Comparison of ENCODE assay signal across 8 cellular contexts in genomic region chr22:39472570-39473556, GRCh38. TPM values are rescaled to one million over a fixed set of nuclear protein-coding genes. Genes with fewer than 3 reads are reported as not detected.
A peak's percentile ranks its signal among the peaks of the same experiment; 100 is the strongest.
DNase-seq lines count a peak whose midpoint lies in the region; ATAC-seq, FAIRE-seq and TF ChIP-seq lines count a peak whose summit lies in the region.

No MANE protein-coding gene starts in this region.

- H3K27ac ChIP-seq in HepG2 (ENCODE audit: extremely low read length, insufficient read depth, low read length) (no peak overlapping the region), right lobe of liver (no peak overlapping the region), mesendoderm (ENCODE audit: low read depth, low read length) (peak overlapping the region; percentile 34)

- FAIRE-seq in HepG2 (lab: Jason Lieb, UNC), result no peak

- in situ Hi-C loops in HepG2 (cut with HindIII; ENCODE audit: extremely low pct_ligation_motif_present, low pct_unique_long_range_greater_than_20kb), result no loop called here

- no peaks in the 10 kb centered on the region for H3K79me1 ChIP-seq in mesendoderm (ENCODE audit: low read length)

- H3K27ac Mint-ChIP-seq in activated B cell treated with CpG ODN at 0.5 μM for 24 hours, result peak overlapping the region; percentile 90

- peak overlapping the region; percentile 65 for H3K4me3 Mint-ChIP-seq in activated B cell treated with CpG ODN at 0.5 μM for 24 hours

- H3K18ac ChIP-seq in mesendoderm (ENCODE audit: low read length), result peak overlapping the region; percentile 35

- DNase-seq in HepG2 (ENCODE audit: low spot score) (no peak), right lobe of liver (no peak), activated B cell treated with CpG ODN at 0.5 μM for 24 hours (peak; percentile 32), mesendoderm (peak; percentile 73), NCI-H774 (lab: John Stamatoyannopoulos, UW) (no peak), omental fat pad (ENCODE audit: low spot score) (no peak)
- DNase-seq in activated CD8-positive, alpha-beta memory T cell treated with anti-CD3 and anti-CD28 coated beads, Interleukin-2, amount 50 U/mL, for 48 hours, result no peak

- H3K23ac ChIP-seq in mesendoderm (ENCODE audit: low read length), result no peak overlapping the region

- TF ChIP-seq RAD21 in HepG2 (CRISPR knock-in tag; IDR thresholded peaks at IDR 0.05), result no peak

- H2BK5ac ChIP-seq in mesendoderm (ENCODE audit: low read length), result peak overlapping the region; percentile 41

- H3K36me3 Mint-ChIP-seq in activated B cell treated with CpG ODN at 0.5 μM for 24 hours (ENCODE audit: low read depth), result peaks cover 17% of the 10 kb centered on the region

- H3K56ac ChIP-seq in mesendoderm (ENCODE audit: low read length), result peak overlapping the region; percentile 73

- H3K27me3 ChIP-seq in HepG2 (ENCODE audit: control insufficient read depth in 1 of 2, insufficient read depth in 2 of 2, low read length in 2 of 2) (peaks cover 1 to 21% of the 10 kb centered on the region in 2 experiments; a peak in 3 of 5 replicates), right lobe of liver (no peaks in the 10 kb centered on the region), mesendoderm (ENCODE audit: insufficient read depth, low read length, poor library complexity) (no peaks in the 10 kb centered on the region)

- H3K4me2 ChIP-seq in HepG2 (ENCODE audit: low read depth, low read length) (peak overlapping the region; percentile 91), mesendoderm (ENCODE audit: low read length) (no peak overlapping the region)

- no peaks in the 10 kb centered on the region for H3K27me3 Mint-ChIP-seq in activated B cell treated with CpG ODN at 0.5 μM for 24 hours

- no peak for TF ChIP-seq EP300 in HepG2 (IDR thresholded peaks at IDR 0.05; ENCODE audit: low read depth in 2 of 2, low read length in 2 of 2)
- no peak for TF ChIP-seq EP300 in HepG2 (CRISPR knock-in tag; IDR thresholded peaks at IDR 0.05; ENCODE audit: borderline replicate concordance)

- no peak overlapping the region for H3K9ac ChIP-seq in HepG2 (ENCODE audit: insufficient read depth, low read depth, low read length)
- H3K9ac ChIP-seq in mesendoderm (ENCODE audit: low read length), result peak overlapping the region; percentile 15

- no peak overlapping the region for H2AK5ac ChIP-seq in mesendoderm (ENCODE audit: low read length)

- no peak overlapping the region for H2BK15ac ChIP-seq in mesendoderm (replicated peaks; ENCODE audit: low read depth)

- CTCF ChIA-PET in HepG2 (lab: Yijun Ruan, JAX; ENCODE audit: low intra/inter-chr PET ratio, low total read pairs) (no interaction called here), activated B cell treated with CpG ODN at 0.5 μM for 24 hours (lab: Charles Lee) (interaction anchor here (0.9 to 2.2 kb wide), 4 partner anchors 21 to 42 kb away, joined by 3 to 9 read pairs (median 4); no protein-coding TSS in a partner anchor)

- H2BK120ac ChIP-seq in mesendoderm (ENCODE audit: low read depth, low read length), result no peak overlapping the region

- no peak overlapping the region for H4K8ac ChIP-seq in mesendoderm (ENCODE audit: low read depth, low read length)

- H3K9me3 ChIP-seq in HepG2 (ENCODE audit: low read length) (no peaks in the 10 kb centered on the region), right lobe of liver (no peaks in the 10 kb centered on the region)

- H3K4me3 ChIP-seq in HepG2 (replicated peaks in 1 of 3; ENCODE audit: insufficient read depth in 1 of 3, low read depth in 2 of 3, low read length in 3 of 3) (peak overlapping the region in 1 of 3 experiments; percentile 22; a peak in 1 of 6 replicates), right lobe of liver (no peak overlapping the region), mesendoderm (ENCODE audit: low read length) (no peak overlapping the region)

- POLR2A ChIA-PET in HepG2 (lab: Yijun Ruan, JAX), result interaction anchor here (0.8 to 1.7 kb wide), 4 partner anchors 21 to 571 kb away, joined by 3 to 6 read pairs (median 4); partner anchors contain the start of gene MIEF1
- POLR2A ChIA-PET in activated B cell treated with CpG ODN at 0.5 μM for 24 hours (lab: Charles Lee), result interaction anchor here (0.6 to 3.9 kb wide), 10 partner anchors 9 to 642 kb away, joined by 3 to 44 read pairs (median 5); partner anchors contain the start of genes ATF4, RPL3 and TAB1

- ATAC-seq in HepG2 (no peak), right lobe of liver (no peak), activated B cell treated with CpG ODN at 0.5 μM for 24 hours (ENCODE audit: low read depth) (peak; percentile 51), omental fat pad (ENCODE audit: low FRiP score) (no peak), GM19324 (IDR thresholded peaks at IDR 0.05; ENCODE audit: low FRiP score, unreplicated experiment) (no peak)

- no TSS peak for BruUV-seq in HepG2 (replicated peaks; lab: Mats Ljungman, UMichigan)

- H3K79me2 ChIP-seq in HepG2 (ENCODE audit: insufficient read depth, low read length), result no peaks in the 10 kb centered on the region
- no peaks in the 10 kb centered on the region for H3K79me2 ChIP-seq in mesendoderm (ENCODE audit: control insufficient read depth, insufficient read depth, low read length)

- peaks cover 60% of the 10 kb centered on the region for H3K4me1 Mint-ChIP-seq in activated B cell treated with CpG ODN at 0.5 μM for 24 hours

- no peak overlapping the region for H2AFZ ChIP-seq in HepG2 (ENCODE audit: low read length)

- no peak overlapping the region for H4K5ac ChIP-seq in mesendoderm (ENCODE audit: low read length)

- H3K4ac ChIP-seq in mesendoderm (ENCODE audit: low read depth, low read length), result no peak overlapping the region

- 25% methylated on average over 11 of the region's 19 CpGs for WGBS in HepG2 (ENCODE audit: low lambda C conversion rate)
- WGBS in right lobe of liver (ENCODE audit: insufficient coverage, low coverage, low lambda C conversion rate, missing lambda C conversion rate), result 65% methylated on average over 10 of the region's 19 CpGs
- WGBS in mesendoderm (ENCODE audit: extremely low coverage, insufficient coverage, low lambda C conversion rate), result no CpG with 5 or more reads among the region's 19 CpGs

- no peaks in the 10 kb centered on the region for H4K20me1 ChIP-seq in HepG2 (ENCODE audit: insufficient read depth, low read length)

- TF ChIP-seq CTCF in HepG2 (CRISPR knock-in tag; IDR thresholded peaks at IDR 0.05), result no peak
- TF ChIP-seq CTCF in right lobe of liver (IDR thresholded peaks at IDR 0.05), result no peak
- TF ChIP-seq CTCF in activated B cell treated with CpG ODN at 0.5 μM for 24 hours (IDR thresholded peaks at IDR 0.05), result no peak
- no peak for TF ChIP-seq CTCF in omental fat pad (IDR thresholded peaks at IDR 0.05)

- no peaks in the 10 kb centered on the region for H3K9me3 Mint-ChIP-seq in activated B cell treated with CpG ODN at 0.5 μM for 24 hours

- H3K4me1 ChIP-seq in HepG2 (ENCODE audit: insufficient read depth, low read length) (peaks cover 71% of the 10 kb centered on the region), right lobe of liver (peaks cover 0 to 11% (median 0%) of the 10 kb centered on the region in 4 donors), mesendoderm (ENCODE audit: control insufficient read depth, low read depth, low read length) (peaks cover 38% of the 10 kb centered on the region)

- intact Hi-C loops in HepG2 (cut with micrococcal nuclease; ENCODE audit: unreplicated experiment), result no loop called here
- intact Hi-C loops in right lobe of liver (cut with DNase I), result no loop called here
- intact Hi-C loops in activated B cell treated with CpG ODN at 0.5 μM for 24 hours (cut with micrococcal nuclease), result no loop called here

- TF ChIP-seq POLR2A in HepG2 (IDR thresholded peaks at IDR 0.05; ENCODE audit: insufficient read depth in 1 of 2, low read depth in 2 of 2, low read length in 2 of 2) (no peak), right lobe of liver (IDR thresholded peaks at IDR 0.05) (no peak)

- no peaks in the 10 kb centered on the region for H3K36me3 ChIP-seq in HepG2 (replicated peaks in 1 of 2; ENCODE audit: control insufficient read depth in 1 of 2, insufficient read depth in 2 of 2, low read length in 2 of 2)
- no peaks in the 10 kb centered on the region for H3K36me3 ChIP-seq in right lobe of liver
- no peaks in the 10 kb centered on the region for H3K36me3 ChIP-seq in mesendoderm (ENCODE audit: control insufficient read depth, insufficient read depth, low read length)

RNA-seq across cellular contexts. Expression of gene MGAT3, which starts 16.1 kb away (rescaled TPM):
- 0.15 TPM in 1 of 2 replicates, not detected in the other for total RNA-seq in HepG2 (2016; rRNA removed; fragmentation: Illumina TruSeq; extraction: Trizol)
- not detected in 2 replicates for total RNA-seq in HepG2 (2016; cell fraction: cytosol; rRNA removed; fragmentation: Illumina TruSeq; extraction: Trizol; ENCODE audit: low read depth)
- 0.02 TPM in 1 of 2 replicates, not detected in the other for total RNA-seq in HepG2 (2016; cell fraction: insoluble cytoplasmic fraction; rRNA removed; fragmentation: Illumina TruSeq; extraction: Trizol)
- not detected in 2 replicates for total RNA-seq in HepG2 (2016; cell fraction: membrane; rRNA removed; fragmentation: Illumina TruSeq; extraction: Trizol)
- total RNA-seq in HepG2 (2016; cell fraction: nucleus; rRNA removed; fragmentation: Illumina TruSeq; extraction: Trizol), result not detected in 2 replicates
- polyA plus RNA-seq in HepG2 (2011; rRNA removed), result 0.04 and 0.11 TPM in 2 replicates
- polyA plus RNA-seq in HepG2 (2011; cell fraction: cytosol; rRNA removed), result 0.03 and 0.11 TPM in 2 replicates
- polyA plus RNA-seq in HepG2 (2011; cell fraction: nucleus; rRNA removed), result 0.05 and 0.13 TPM in 2 replicates
- polyA plus RNA-seq in HepG2 (2012), result 0.08 and 0.09 TPM in 2 replicates
- polyA plus RNA-seq in HepG2 (2016; cell fraction: cytosol; fragmentation: Illumina TruSeq; extraction: Trizol; ENCODE audit: low read depth), result not detected in 2 replicates
- polyA plus RNA-seq in HepG2 (2016; cell fraction: insoluble cytoplasmic fraction; fragmentation: Illumina TruSeq; extraction: Trizol; ENCODE audit: low read depth), result not detected in 2 replicates
- polyA plus RNA-seq in HepG2 (2016; cell fraction: membrane; fragmentation: Illumina TruSeq; extraction: Trizol; ENCODE audit: low read depth), result not detected in 2 replicates
- 0.11 TPM in 1 of 2 replicates, not detected in the other for polyA plus RNA-seq in HepG2 (2016; cell fraction: nucleus; fragmentation: Illumina TruSeq; extraction: Trizol; ENCODE audit: insufficient read depth, low read depth)
- 0.10 and 0.33 TPM in 2 replicates for polyA minus RNA-seq in HepG2 (2011; rRNA and poly(A)+ RNA removed; ENCODE audit: low replicate concordance)
- polyA minus RNA-seq in HepG2 (2011; cell fraction: cytosol; rRNA and poly(A)+ RNA removed), result 0.20 TPM in 1 of 2 replicates, not detected in the other
- polyA minus RNA-seq in HepG2 (2011; cell fraction: nucleus; rRNA and poly(A)+ RNA removed), result not detected in 2 replicates
- total RNA-seq in right lobe of liver, result under 1 TPM in 5 of 6 experiments, not detected in 1; 0.05 to 0.38 (median 0.07) TPM
- total RNA-seq in activated B cell treated with CpG ODN at 0.5 μM for 24 hours, result 41.5 and 43.4 TPM in 2 replicates
- polyA plus RNA-seq in mesendoderm (2013, experiment 1 of 2), result 2.4 TPM
- polyA plus RNA-seq in mesendoderm (2013, experiment 2 of 2), result 2.4 TPM
- 10 to 100 TPM in 2 of 4 donors, 1 to 10 TPM in 2; 4.1 to 23.5 (median 9.9) TPM for total RNA-seq in omental fat pad

RNA-seq across cellular contexts. Expression of gene MIEF1, which starts 29.2 kb away (rescaled TPM):
- total RNA-seq in HepG2 (2016; rRNA removed; fragmentation: Illumina TruSeq; extraction: Trizol), result 34.8 and 41.4 TPM in 2 replicates
- total RNA-seq in HepG2 (2016; cell fraction: cytosol; rRNA removed; fragmentation: Illumina TruSeq; extraction: Trizol; ENCODE audit: low read depth), result 5.5 and 6.5 TPM in 2 replicates
- 33.7 and 36.8 TPM in 2 replicates for total RNA-seq in HepG2 (2016; cell fraction: insoluble cytoplasmic fraction; rRNA removed; fragmentation: Illumina TruSeq; extraction: Trizol)
- 22.9 and 23.9 TPM in 2 replicates for total RNA-seq in HepG2 (2016; cell fraction: membrane; rRNA removed; fragmentation: Illumina TruSeq; extraction: Trizol)
- 26.2 and 27.8 TPM in 2 replicates for total RNA-seq in HepG2 (2016; cell fraction: nucleus; rRNA removed; fragmentation: Illumina TruSeq; extraction: Trizol)
- polyA plus RNA-seq in HepG2 (2011; rRNA removed), result 21.7 and 22.3 TPM in 2 replicates
- 19.7 and 20.6 TPM in 2 replicates for polyA plus RNA-seq in HepG2 (2011; cell fraction: cytosol; rRNA removed)
- polyA plus RNA-seq in HepG2 (2011; cell fraction: nucleus; rRNA removed), result 24.5 and 25.2 TPM in 2 replicates
- polyA plus RNA-seq in HepG2 (2012), result 28.6 and 29.6 TPM in 2 replicates
- 2.6 and 3.1 TPM in 2 replicates for polyA plus RNA-seq in HepG2 (2016; cell fraction: cytosol; fragmentation: Illumina TruSeq; extraction: Trizol; ENCODE audit: low read depth)
- polyA plus RNA-seq in HepG2 (2016; cell fraction: insoluble cytoplasmic fraction; fragmentation: Illumina TruSeq; extraction: Trizol; ENCODE audit: low read depth), result 31.2 and 35.5 TPM in 2 replicates
- polyA plus RNA-seq in HepG2 (2016; cell fraction: membrane; fragmentation: Illumina TruSeq; extraction: Trizol; ENCODE audit: low read depth), result 11.4 and 11.8 TPM in 2 replicates
- polyA plus RNA-seq in HepG2 (2016; cell fraction: nucleus; fragmentation: Illumina TruSeq; extraction: Trizol; ENCODE audit: insufficient read depth, low read depth), result 32.6 and 32.8 TPM in 2 replicates
- 36.4 and 63.8 TPM in 2 replicates for polyA minus RNA-seq in HepG2 (2011; rRNA and poly(A)+ RNA removed; ENCODE audit: low replicate concordance)
- 19.3 and 21.8 TPM in 2 replicates for polyA minus RNA-seq in HepG2 (2011; cell fraction: cytosol; rRNA and poly(A)+ RNA removed)
- polyA minus RNA-seq in HepG2 (2011; cell fraction: nucleus; rRNA and poly(A)+ RNA removed), result 27.2 and 33.9 TPM in 2 replicates
- total RNA-seq in right lobe of liver, result 10 to 100 TPM; 17.4 to 24.4 (median 21.5) TPM
- total RNA-seq in activated B cell treated with CpG ODN at 0.5 μM for 24 hours, result 38.2 and 41.3 TPM in 2 replicates
- polyA plus RNA-seq in mesendoderm (2013, experiment 1 of 2), result 28.6 TPM
- polyA plus RNA-seq in mesendoderm (2013, experiment 2 of 2), result 28.4 TPM
- 10 to 100 TPM; 23.6 to 46.0 (median 32.4) TPM for total RNA-seq in omental fat pad

RNA-seq across cellular contexts. Expression of gene ATF4, which starts 47.5 kb away (rescaled TPM):
- total RNA-seq in HepG2 (2016; rRNA removed; fragmentation: Illumina TruSeq; extraction: Trizol), result 442 and 486 TPM in 2 replicates
- total RNA-seq in HepG2 (2016; cell fraction: cytosol; rRNA removed; fragmentation: Illumina TruSeq; extraction: Trizol; ENCODE audit: low read depth), result 489 and 519 TPM in 2 replicates
- 409 and 471 TPM in 2 replicates for total RNA-seq in HepG2 (2016; cell fraction: insoluble cytoplasmic fraction; rRNA removed; fragmentation: Illumina TruSeq; extraction: Trizol)
- 1,028 and 1,060 TPM in 2 replicates for total RNA-seq in HepG2 (2016; cell fraction: membrane; rRNA removed; fragmentation: Illumina TruSeq; extraction: Trizol)
- total RNA-seq in HepG2 (2016; cell fraction: nucleus; rRNA removed; fragmentation: Illumina TruSeq; extraction: Trizol), result 286 and 328 TPM in 2 replicates
- polyA plus RNA-seq in HepG2 (2011; rRNA removed), result 1,157 and 1,297 TPM in 2 replicates
- polyA plus RNA-seq in HepG2 (2011; cell fraction: cytosol; rRNA removed), result 1,218 and 1,254 TPM in 2 replicates
- 1,279 and 1,395 TPM in 2 replicates for polyA plus RNA-seq in HepG2 (2011; cell fraction: nucleus; rRNA removed)
- 465 and 610 TPM in 2 replicates for polyA plus RNA-seq in HepG2 (2012)
- polyA plus RNA-seq in HepG2 (2016; cell fraction: cytosol; fragmentation: Illumina TruSeq; extraction: Trizol; ENCODE audit: low read depth), result 745 and 811 TPM in 2 replicates
- 563 and 623 TPM in 2 replicates for polyA plus RNA-seq in HepG2 (2016; cell fraction: insoluble cytoplasmic fraction; fragmentation: Illumina TruSeq; extraction: Trizol; ENCODE audit: low read depth)
- polyA plus RNA-seq in HepG2 (2016; cell fraction: membrane; fragmentation: Illumina TruSeq; extraction: Trizol; ENCODE audit: low read depth), result 1,265 and 1,282 TPM in 2 replicates
- polyA plus RNA-seq in HepG2 (2016; cell fraction: nucleus; fragmentation: Illumina TruSeq; extraction: Trizol; ENCODE audit: insufficient read depth, low read depth), result 710 and 725 TPM in 2 replicates
- 242 and 314 TPM in 2 replicates for polyA minus RNA-seq in HepG2 (2011; rRNA and poly(A)+ RNA removed; ENCODE audit: low replicate concordance)
- polyA minus RNA-seq in HepG2 (2011; cell fraction: cytosol; rRNA and poly(A)+ RNA removed), result 175 and 193 TPM in 2 replicates
- 213 and 242 TPM in 2 replicates for polyA minus RNA-seq in HepG2 (2011; cell fraction: nucleus; rRNA and poly(A)+ RNA removed)
- 100 to 1,000 TPM; 114 to 187 (median 157) TPM for total RNA-seq in right lobe of liver
- 363 and 368 TPM in 2 replicates for total RNA-seq in activated B cell treated with CpG ODN at 0.5 μM for 24 hours
- 631 TPM for polyA plus RNA-seq in mesendoderm (2013, experiment 1 of 2)
- polyA plus RNA-seq in mesendoderm (2013, experiment 2 of 2), result 629 TPM
- total RNA-seq in omental fat pad, result 100 to 1,000 TPM; 258 to 714 (median 610) TPM

RNA-seq across cellular contexts. Expression of gene RPS19BP1, which starts 59.7 kb away (rescaled TPM):
- total RNA-seq in HepG2 (2016; rRNA removed; fragmentation: Illumina TruSeq; extraction: Trizol) (81.3 and 88.2 TPM in 2 replicates), right lobe of liver (100 to 1,000 TPM in 2 of 6 experiments, 10 to 100 TPM in 4; 31.0 to 104 (median 32.8) TPM), activated B cell treated with CpG ODN at 0.5 μM for 24 hours (67.7 and 79.0 TPM in 2 replicates), omental fat pad (100 to 1,000 TPM; 103 to 157 (median 133) TPM)
- 128 and 142 TPM in 2 replicates for total RNA-seq in HepG2 (2016; cell fraction: cytosol; rRNA removed; fragmentation: Illumina TruSeq; extraction: Trizol; ENCODE audit: low read depth)
- total RNA-seq in HepG2 (2016; cell fraction: insoluble cytoplasmic fraction; rRNA removed; fragmentation: Illumina TruSeq; extraction: Trizol), result 77.0 and 92.6 TPM in 2 replicates
- 138 and 159 TPM in 2 replicates for total RNA-seq in HepG2 (2016; cell fraction: membrane; rRNA removed; fragmentation: Illumina TruSeq; extraction: Trizol)
- total RNA-seq in HepG2 (2016; cell fraction: nucleus; rRNA removed; fragmentation: Illumina TruSeq; extraction: Trizol), result 32.9 and 36.8 TPM in 2 replicates
- 44.3 and 47.8 TPM in 2 replicates for polyA plus RNA-seq in HepG2 (2011; rRNA removed)
- 48.9 and 72.7 TPM in 2 replicates for polyA plus RNA-seq in HepG2 (2011; cell fraction: cytosol; rRNA removed)
- 39.6 and 43.4 TPM in 2 replicates for polyA plus RNA-seq in HepG2 (2011; cell fraction: nucleus; rRNA removed)
- polyA plus RNA-seq in HepG2 (2012), result 22.5 and 32.4 TPM in 2 replicates
- 155 and 179 TPM in 2 replicates for polyA plus RNA-seq in HepG2 (2016; cell fraction: cytosol; fragmentation: Illumina TruSeq; extraction: Trizol; ENCODE audit: low read depth)
- 84.3 and 101 TPM in 2 replicates for polyA plus RNA-seq in HepG2 (2016; cell fraction: insoluble cytoplasmic fraction; fragmentation: Illumina TruSeq; extraction: Trizol; ENCODE audit: low read depth)
- 130 and 146 TPM in 2 replicates for polyA plus RNA-seq in HepG2 (2016; cell fraction: membrane; fragmentation: Illumina TruSeq; extraction: Trizol; ENCODE audit: low read depth)
- 72.3 and 78.7 TPM in 2 replicates for polyA plus RNA-seq in HepG2 (2016; cell fraction: nucleus; fragmentation: Illumina TruSeq; extraction: Trizol; ENCODE audit: insufficient read depth, low read depth)
- 8.8 and 14.5 TPM in 2 replicates for polyA minus RNA-seq in HepG2 (2011; rRNA and poly(A)+ RNA removed; ENCODE audit: low replicate concordance)
- 7.8 and 8.0 TPM in 2 replicates for polyA minus RNA-seq in HepG2 (2011; cell fraction: cytosol; rRNA and poly(A)+ RNA removed)
- polyA minus RNA-seq in HepG2 (2011; cell fraction: nucleus; rRNA and poly(A)+ RNA removed), result 12.2 and 13.9 TPM in 2 replicates
- 84.4 TPM for polyA plus RNA-seq in mesendoderm (2013, experiment 1 of 2)
- 84.3 TPM for polyA plus RNA-seq in mesendoderm (2013, experiment 2 of 2)

Comparison
In these comparisons a context has a peak if more than half of its experiments do, and no peak if none do; other contexts are left out.
1. DNase-seq: peak in activated B cell treated with CpG ODN at 0.5 μM for 24 hours (single experiment) and mesendoderm (single experiment); none in HepG2 (single experiment), right lobe of liver (0 of 3), NCI-H774 (single experiment), activated CD8-positive, alpha-beta memory T cell treated with anti-CD3 and anti-CD28 coated beads, Interleukin-2, amount 50 U/mL, for 48 hours (single experiment) and omental fat pad (single experiment).